In the genomic region with DNA sequence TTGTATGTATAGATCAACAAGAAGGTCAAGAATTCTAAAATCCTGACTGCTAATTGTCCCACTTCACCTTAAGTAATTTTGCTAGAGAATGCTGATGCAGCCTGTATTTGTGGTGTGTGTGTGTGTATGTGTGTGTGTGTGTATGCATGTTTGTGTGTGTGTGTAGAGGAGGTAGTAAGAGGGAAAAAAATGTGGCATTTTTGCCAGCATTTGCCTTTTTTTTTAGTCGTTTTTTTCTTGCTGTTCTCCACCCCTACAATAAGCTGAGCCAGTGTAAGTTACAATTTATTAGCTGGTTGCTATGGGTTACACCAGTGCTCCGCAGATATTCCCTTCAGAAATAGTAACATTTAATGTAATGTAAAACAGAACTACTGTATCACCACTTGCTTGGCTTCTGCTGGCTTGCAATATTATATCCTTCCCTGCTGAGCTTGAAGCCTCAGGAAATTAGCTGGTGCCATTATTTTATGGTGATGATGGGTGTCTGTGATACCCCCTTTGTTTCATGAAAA, we compare ENCODE assay signal across 2 cellular contexts.
TF ChIP-seq lines count a peak whose summit lies in the region.

No MANE protein-coding gene starts in this region.

TF ChIP-seq in HEK293, 187 proteins besides CTCF, POLR2A, EP300 and RAD21 (continues in another document):
- TF ChIP-seq MYNN (tag by site-specific recombination; IDR thresholded peaks at IDR 0.05; ENCODE audit: borderline replicate concordance) (no peak), ZNF660 (tag by site-specific recombination; IDR thresholded peaks at IDR 0.05) (no peak), ZNF514 (tag by site-specific recombination; IDR thresholded peaks at IDR 0.05) (no peak), PRDM1 (tag by site-specific recombination; IDR thresholded peaks at IDR 0.05) (no peak), PRDM6 (tag by site-specific recombination; IDR thresholded peaks at IDR 0.05) (peak; percentile 62), ZNF670 (tag by site-specific recombination; IDR thresholded peaks at IDR 0.05; ENCODE audit: low read depth) (no peak), GFI1B (tag by site-specific recombination; IDR thresholded peaks at IDR 0.05) (no peak), ZNF146 (tag by site-specific recombination; IDR thresholded peaks at IDR 0.05) (no peak), ZNF223 (tag by site-specific recombination; IDR thresholded peaks at IDR 0.05) (no peak), ZNF473 (tag by site-specific recombination; IDR thresholded peaks at IDR 0.05) (no peak), ZNF792 (tag by site-specific recombination; IDR thresholded peaks at IDR 0.05) (no peak), ZNF2 (tag by site-specific recombination; IDR thresholded peaks at IDR 0.05) (no peak), ZNF10 (tag by site-specific recombination; IDR thresholded peaks at IDR 0.05) (no peak), ZNF48 (tag by site-specific recombination; IDR thresholded peaks at IDR 0.05) (no peak), ZNF830 (tag by site-specific recombination; IDR thresholded peaks at IDR 0.05; ENCODE audit: low read depth) (no peak), GLIS2 (tag by site-specific recombination; IDR thresholded peaks at IDR 0.05) (no peak), ZNF785 (tag by site-specific recombination; IDR thresholded peaks at IDR 0.05) (no peak), ZNF768 (tag by site-specific recombination; IDR thresholded peaks at IDR 0.05) (no peak), ZIC2 (tag by site-specific recombination; IDR thresholded peaks at IDR 0.05) (peak; percentile 43; the same call in 1 of the 2 replicates), SP7 (tag by site-specific recombination; IDR thresholded peaks at IDR 0.05) (no peak), FEZF1 (tag by site-specific recombination; IDR thresholded peaks at IDR 0.05) (peak; percentile 7; the same call in 1 of the 2 replicates), ZNF571 (tag by site-specific recombination; IDR thresholded peaks at IDR 0.05) (no peak), ZNF776 (tag by site-specific recombination; IDR thresholded peaks at IDR 0.05; ENCODE audit: borderline replicate concordance) (no peak), ZNF138 (tag by site-specific recombination; IDR thresholded peaks at IDR 0.05; ENCODE audit: borderline replicate concordance) (no peak)
- TF ChIP-seq, protein P1, sequence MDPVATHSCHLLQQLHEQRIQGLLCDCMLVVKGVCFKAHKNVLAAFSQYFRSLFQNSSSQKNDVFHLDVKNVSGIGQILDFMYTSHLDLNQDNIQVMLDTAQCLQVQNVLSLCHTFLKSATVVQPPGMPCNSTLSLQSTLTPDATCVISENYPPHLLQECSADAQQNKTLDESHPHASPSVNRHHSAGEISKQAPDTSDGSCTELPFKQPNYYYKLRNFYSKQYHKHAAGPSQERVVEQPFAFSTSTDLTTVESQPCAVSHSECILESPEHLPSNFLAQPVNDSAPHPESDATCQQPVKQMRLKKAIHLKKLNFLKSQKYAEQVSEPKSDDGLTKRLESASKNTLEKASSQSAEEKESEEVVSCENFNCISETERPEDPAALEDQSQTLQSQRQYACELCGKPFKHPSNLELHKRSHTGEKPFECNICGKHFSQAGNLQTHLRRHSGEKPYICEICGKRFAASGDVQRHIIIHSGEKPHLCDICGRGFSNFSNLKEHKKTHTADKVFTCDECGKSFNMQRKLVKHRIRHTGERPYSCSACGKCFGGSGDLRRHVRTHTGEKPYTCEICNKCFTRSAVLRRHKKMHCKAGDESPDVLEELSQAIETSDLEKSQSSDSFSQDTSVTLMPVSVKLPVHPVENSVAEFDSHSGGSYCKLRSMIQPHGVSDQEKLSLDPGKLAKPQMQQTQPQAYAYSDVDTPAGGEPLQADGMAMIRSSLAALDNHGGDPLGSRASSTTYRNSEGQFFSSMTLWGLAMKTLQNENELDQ (tag by site-specific recombination; IDR thresholded peaks at IDR 0.05; ENCODE audit: low read depth), result no peak
- TF ChIP-seq, protein P2, sequence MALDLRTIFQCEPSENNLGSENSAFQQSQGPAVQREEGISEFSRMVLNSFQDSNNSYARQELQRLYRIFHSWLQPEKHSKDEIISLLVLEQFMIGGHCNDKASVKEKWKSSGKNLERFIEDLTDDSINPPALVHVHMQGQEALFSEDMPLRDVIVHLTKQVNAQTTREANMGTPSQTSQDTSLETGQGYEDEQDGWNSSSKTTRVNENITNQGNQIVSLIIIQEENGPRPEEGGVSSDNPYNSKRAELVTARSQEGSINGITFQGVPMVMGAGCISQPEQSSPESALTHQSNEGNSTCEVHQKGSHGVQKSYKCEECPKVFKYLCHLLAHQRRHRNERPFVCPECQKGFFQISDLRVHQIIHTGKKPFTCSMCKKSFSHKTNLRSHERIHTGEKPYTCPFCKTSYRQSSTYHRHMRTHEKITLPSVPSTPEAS (tag by site-specific recombination; IDR thresholded peaks at IDR 0.05), result peak; percentile 67
- TF ChIP-seq, protein P3, sequence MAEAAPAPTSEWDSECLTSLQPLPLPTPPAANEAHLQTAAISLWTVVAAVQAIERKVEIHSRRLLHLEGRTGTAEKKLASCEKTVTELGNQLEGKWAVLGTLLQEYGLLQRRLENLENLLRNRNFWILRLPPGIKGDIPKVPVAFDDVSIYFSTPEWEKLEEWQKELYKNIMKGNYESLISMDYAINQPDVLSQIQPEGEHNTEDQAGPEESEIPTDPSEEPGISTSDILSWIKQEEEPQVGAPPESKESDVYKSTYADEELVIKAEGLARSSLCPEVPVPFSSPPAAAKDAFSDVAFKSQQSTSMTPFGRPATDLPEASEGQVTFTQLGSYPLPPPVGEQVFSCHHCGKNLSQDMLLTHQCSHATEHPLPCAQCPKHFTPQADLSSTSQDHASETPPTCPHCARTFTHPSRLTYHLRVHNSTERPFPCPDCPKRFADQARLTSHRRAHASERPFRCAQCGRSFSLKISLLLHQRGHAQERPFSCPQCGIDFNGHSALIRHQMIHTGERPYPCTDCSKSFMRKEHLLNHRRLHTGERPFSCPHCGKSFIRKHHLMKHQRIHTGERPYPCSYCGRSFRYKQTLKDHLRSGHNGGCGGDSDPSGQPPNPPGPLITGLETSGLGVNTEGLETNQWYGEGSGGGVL (tag by site-specific recombination; IDR thresholded peaks at IDR 0.05), result no peak

TF ChIP-seq in K562, 482 proteins besides CTCF, POLR2A, EP300 and RAD21:
- TF ChIP-seq CBFB (CRISPR knock-in tag; IDR thresholded peaks at IDR 0.05) (no peak), BRD4 (IDR thresholded peaks at IDR 0.05) (no peak), STAT5A (IDR thresholded peaks at IDR 0.05; ENCODE audit: borderline replicate concordance, low read length) (no peak), RFX1 (IDR thresholded peaks at IDR 0.05) (peak; percentile 84), ZNF347 (CRISPR knock-in tag; IDR thresholded peaks at IDR 0.05; ENCODE audit: low read depth) (no peak), PHB2 (IDR thresholded peaks at IDR 0.05; ENCODE audit: low read depth) (no peak), ZNF316 (IDR thresholded peaks at IDR 0.05) (peak; percentile 60), CEBPB (tag; IDR thresholded peaks at IDR 0.05) (no peak), C11orf30 (IDR thresholded peaks at IDR 0.05; ENCODE audit: low read depth) (peak; percentile 57; the same call in 1 of the 2 replicates), ZNF766 (CRISPR knock-in tag; conservative IDR thresholded peaks at IDR 0.05) (no peak), TAL1 (IDR thresholded peaks at IDR 0.05) (no peak), HNRNPLL (IDR thresholded peaks at IDR 0.05; ENCODE audit: low read depth, low read length, poor library complexity, severe bottlenecking) (no peak), HNRNPK (IDR thresholded peaks at IDR 0.05; ENCODE audit: low read depth, low read length, poor library complexity, severe bottlenecking) (no peak), ZNF75A (CRISPR knock-in tag; IDR thresholded peaks at IDR 0.05) (no peak)
- TF ChIP-seq, protein P4, sequence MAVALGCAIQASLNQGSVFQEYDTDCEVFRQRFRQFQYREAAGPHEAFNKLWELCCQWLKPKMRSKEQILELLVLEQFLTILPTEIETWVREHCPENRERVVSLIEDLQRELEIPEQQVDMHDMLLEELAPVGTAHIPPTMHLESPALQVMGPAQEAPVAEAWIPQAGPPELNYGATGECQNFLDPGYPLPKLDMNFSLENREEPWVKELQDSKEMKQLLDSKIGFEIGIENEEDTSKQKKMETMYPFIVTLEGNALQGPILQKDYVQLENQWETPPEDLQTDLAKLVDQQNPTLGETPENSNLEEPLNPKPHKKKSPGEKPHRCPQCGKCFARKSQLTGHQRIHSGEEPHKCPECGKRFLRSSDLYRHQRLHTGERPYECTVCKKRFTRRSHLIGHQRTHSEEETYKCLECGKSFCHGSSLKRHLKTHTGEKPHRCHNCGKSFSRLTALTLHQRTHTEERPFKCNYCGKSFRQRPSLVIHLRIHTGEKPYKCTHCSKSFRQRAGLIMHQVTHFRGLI (CRISPR knock-in tag; IDR thresholded peaks at IDR 0.05), result no peak
